In the genomic region with DNA sequence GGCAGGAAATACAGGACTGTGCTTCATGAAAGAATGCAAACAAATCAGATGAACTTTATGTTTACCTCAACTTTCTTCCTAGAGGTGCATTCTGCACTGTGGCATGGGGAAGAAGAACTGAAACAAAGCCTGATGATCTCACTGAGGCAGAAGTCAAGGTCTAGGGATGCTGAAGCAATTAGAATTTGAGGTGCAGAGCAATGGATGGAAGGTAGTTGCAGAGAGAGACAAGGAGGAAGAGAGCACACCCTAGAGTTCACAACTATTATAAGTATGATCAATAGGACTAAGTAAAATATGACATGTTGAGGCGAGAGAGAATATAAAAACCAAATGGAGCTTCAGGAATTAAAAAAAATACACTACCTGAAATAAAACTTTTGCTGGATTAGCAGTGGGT, we compare ENCODE assay signal across 14 cellular contexts.
DNase-seq lines count a peak whose midpoint lies in the region; ATAC-seq and TF ChIP-seq lines count a peak whose summit lies in the region.
"Had no signal": no experiment of that assay in that cellular context is flagged by ENCODE, and none has a peak within 500 bp of the region (broad histone marks: within the 10 kb centered on the region; RNA-seq: fewer than 3 reads in every experiment).

No MANE protein-coding gene starts in this region.

- no peak overlapping the region for H3K27ac Mint-ChIP-seq in natural killer cell
- no peak overlapping the region for H3K27ac Mint-ChIP-seq in activated CD4-positive, alpha-beta T cell treated with anti-CD3 and anti-CD28 coated beads, Interleukin-2, amount 10 ng/mL, durations not matched to agents 24 days and 14 days
- H3K27ac Mint-ChIP-seq: CD4-positive, alpha-beta T cell had no signal

- intact Hi-C loops in natural killer cell (cut with micrococcal nuclease): no loop called here
- intact Hi-C loops in activated CD4-positive, alpha-beta T cell treated with anti-CD3 and anti-CD28 coated beads, Interleukin-2, amount 10 ng/mL, durations not matched to agents 24 days and 14 days (cut with micrococcal nuclease): no loop called here

- peak; percentile 51 for ATAC-seq in GM18511 (IDR thresholded peaks at IDR 0.05; ENCODE audit: unreplicated experiment)
- peak; percentile 61 for ATAC-seq in HG02759 (IDR thresholded peaks at IDR 0.05; ENCODE audit: unreplicated experiment)
- no peak for ATAC-seq in natural killer cell

- H3K27me3 Mint-ChIP-seq in natural killer cell (ENCODE audit: low read depth in 2 of 2): no peaks in the 10 kb centered on the region
- no peaks in the 10 kb centered on the region for H3K27me3 Mint-ChIP-seq in activated CD4-positive, alpha-beta T cell treated with anti-CD3 and anti-CD28 coated beads, Interleukin-2, amount 10 ng/mL, durations not matched to agents 24 days and 14 days
- H3K27me3 Mint-ChIP-seq: CD4-positive, alpha-beta T cell had no signal

- H3K36me3 Mint-ChIP-seq in natural killer cell: peaks cover 10% of the 10 kb centered on the region
- no peaks in the 10 kb centered on the region for H3K36me3 Mint-ChIP-seq in activated CD4-positive, alpha-beta T cell treated with anti-CD3 and anti-CD28 coated beads, Interleukin-2, amount 10 ng/mL, durations not matched to agents 24 days and 14 days (ENCODE audit: low read depth)

- no peak overlapping the region for H3K4me3 ChIP-seq in LNCaP clone FGC (ENCODE audit: low read depth, low read length)

- no peak for DNase-seq in LNCaP clone FGC (ENCODE audit: low read depth)
- peak; percentile 41 for DNase-seq in OCI-M1 (lab: John Stamatoyannopoulos, UW)
- DNase-seq in NCI-H1105 (lab: John Stamatoyannopoulos, UW): no peak
- no peak for DNase-seq in natural killer cell
- no peak for DNase-seq in activated CD4-positive, alpha-beta T cell treated with anti-CD3 and anti-CD28 coated beads, Interleukin-2, amount 10 ng/mL, durations not matched to agents 24 days and 14 days
- DNase-seq: ACHN; Calu3; CD4-positive, alpha-beta T cell; HCEC 1CT; NCI-H345; NCI-H69; SHP77 treated with DMSO at 0.1 percent for 48 hours had no signal

- TF ChIP-seq CTCF in LNCaP clone FGC (IDR thresholded peaks at IDR 0.05; ENCODE audit: control insufficient read depth, extremely low read depth, insufficient read depth) (0 out of 2 replicates have a peak, but pooled peaks have one; percentile 13), natural killer cell (IDR thresholded peaks at IDR 0.05) (no peak)

- peaks cover 4 to 18% of the 10 kb centered on the region in 2 donors for H3K9me3 Mint-ChIP-seq in natural killer cell
- no peaks in the 10 kb centered on the region for H3K9me3 Mint-ChIP-seq in activated CD4-positive, alpha-beta T cell treated with anti-CD3 and anti-CD28 coated beads, Interleukin-2, amount 10 ng/mL, durations not matched to agents 24 days and 14 days

- H3K4me1 Mint-ChIP-seq in natural killer cell: no peaks in the 10 kb centered on the region
- no peaks in the 10 kb centered on the region for H3K4me1 Mint-ChIP-seq in activated CD4-positive, alpha-beta T cell treated with anti-CD3 and anti-CD28 coated beads, Interleukin-2, amount 10 ng/mL, durations not matched to agents 24 days and 14 days

- H3K4me3 Mint-ChIP-seq in natural killer cell: no peak overlapping the region
- no peak overlapping the region for H3K4me3 Mint-ChIP-seq in activated CD4-positive, alpha-beta T cell treated with anti-CD3 and anti-CD28 coated beads, Interleukin-2, amount 10 ng/mL, durations not matched to agents 24 days and 14 days
- H3K4me3 Mint-ChIP-seq: CD4-positive, alpha-beta T cell had no signal

Comparison
In these comparisons a context has a peak if more than half of its experiments do, and no peak if none do; other contexts are left out.
1. ATAC-seq: peak in GM18511 (single experiment) and HG02759 (single experiment); none in natural killer cell (0 of 3).